8 cellular contexts compared by ENCODE assay signal in genomic region chr3:50519471-50520089, GRCh38. TPM values are rescaled to one million over a fixed set of nuclear protein-coding genes. Genes with fewer than 3 reads are reported as not detected.
DNase-seq lines count a peak whose midpoint lies in the region; ATAC-seq, FAIRE-seq and TF ChIP-seq lines count a peak whose summit lies in the region.

No MANE protein-coding gene starts in this region.

- no CpG with 5 or more reads among the region's 7 CpGs for WGBS in mesendoderm (ENCODE audit: extremely low coverage, insufficient coverage, low lambda C conversion rate)

- H3K56ac ChIP-seq in mesendoderm (ENCODE audit: low read length) = peak overlapping the region; percentile 78

- H2BK120ac ChIP-seq in mesendoderm (ENCODE audit: low read depth, low read length) = no peak overlapping the region

- no peak overlapping the region for H3K4me3 ChIP-seq in coronary artery
- H3K4me3 ChIP-seq in mesendoderm (ENCODE audit: low read length) = no peak overlapping the region

- no peaks in the 10 kb centered on the region for H3K27me3 ChIP-seq in mesendoderm (ENCODE audit: insufficient read depth, low read length, poor library complexity)

- no peaks in the 10 kb centered on the region for H3K79me1 ChIP-seq in mesendoderm (ENCODE audit: low read length)

- H4K5ac ChIP-seq in mesendoderm (ENCODE audit: low read length) = no peak overlapping the region

- no peak overlapping the region for H4K8ac ChIP-seq in mesendoderm (ENCODE audit: low read depth, low read length)

- H3K36me3 ChIP-seq in mesendoderm (ENCODE audit: control insufficient read depth, insufficient read depth, low read length) = no peaks in the 10 kb centered on the region

- peak overlapping the region; percentile 92 for H2BK5ac ChIP-seq in mesendoderm (ENCODE audit: low read length)

- H3K4me1 ChIP-seq in mesendoderm (ENCODE audit: control insufficient read depth, low read depth, low read length) = peaks cover 27% of the 10 kb centered on the region

- H3K27ac ChIP-seq in coronary artery (no peak overlapping the region), mesendoderm (ENCODE audit: low read depth, low read length) (no peak overlapping the region)

- TF ChIP-seq CTCF in coronary artery (IDR thresholded peaks at IDR 0.05) = peak; percentile 67

- H3K4me2 ChIP-seq in mesendoderm (ENCODE audit: low read length) = no peak overlapping the region

- H3K18ac ChIP-seq in mesendoderm (ENCODE audit: low read length) = no peak overlapping the region

- H2BK15ac ChIP-seq in mesendoderm (replicated peaks; ENCODE audit: low read depth) = no peak overlapping the region

- no peaks in the 10 kb centered on the region for H3K79me2 ChIP-seq in mesendoderm (ENCODE audit: control insufficient read depth, insufficient read depth, low read length)

- no peak overlapping the region for H3K4ac ChIP-seq in mesendoderm (ENCODE audit: low read depth, low read length)

- peak; percentile 85 for FAIRE-seq in GM18507 (lab: Jason Lieb, UNC)

- peak overlapping the region; percentile 2 for H3K9ac ChIP-seq in mesendoderm (ENCODE audit: low read length)

- ATAC-seq in HG02840 (IDR thresholded peaks at IDR 0.05; ENCODE audit: low FRiP score, unreplicated experiment) = no peak

- DNase-seq in AG08396 (ENCODE audit: low spot score) (peak; percentile 72), GM18507 (ENCODE audit: extremely low spot score, insufficient read length, low read depth) (peak; percentile 51), NCI-H2227 (lab: John Stamatoyannopoulos, UW; ENCODE audit: unreplicated experiment) (peak; percentile 50), coronary artery (ENCODE audit: low spot score) (no peak), mesendoderm (peak; percentile 90)
- DNase-seq in activated CD4-positive, alpha-beta T cell treated with anti-CD3 and anti-CD28 coated beads, Interleukin-2, amount 50 U/mL, for 1 hour = peak; percentile 69
- DNase-seq in stimulated activated CD8-positive, alpha-beta memory T cell treated with anti-CD3 and anti-CD28 coated beads, Interleukin-7, amount 100 ng/mL, for 1 hour (ENCODE audit: low read depth in 2 of 2) = peak; percentile 54 to 55

- H2AK5ac ChIP-seq in mesendoderm (ENCODE audit: low read length) = no peak overlapping the region

- no peak overlapping the region for H3K23ac ChIP-seq in mesendoderm (ENCODE audit: low read length)

RNA-seq across cellular contexts. Expression of gene CACNA2D2, which starts 16.1 kb away (rescaled TPM):
- polyA plus RNA-seq in mesendoderm (2013, experiment 1 of 2) = 4.1 TPM
- 3.7 TPM for polyA plus RNA-seq in mesendoderm (2013, experiment 2 of 2)

RNA-seq across cellular contexts. Expression of gene C3orf18, which starts 48.0 kb away (rescaled TPM):
- polyA plus RNA-seq in mesendoderm (2013, experiment 1 of 2) = 1.9 TPM
- 1.9 TPM for polyA plus RNA-seq in mesendoderm (2013, experiment 2 of 2)

RNA-seq across cellular contexts. Expression of gene HEMK1, which starts 49.7 kb away (rescaled TPM):
- 5.3 TPM for polyA plus RNA-seq in mesendoderm (2013, experiment 1 of 2)
- polyA plus RNA-seq in mesendoderm (2013, experiment 2 of 2) = 5.4 TPM
